ENCODE assay signal across 1 cellular context in the genomic region with DNA sequence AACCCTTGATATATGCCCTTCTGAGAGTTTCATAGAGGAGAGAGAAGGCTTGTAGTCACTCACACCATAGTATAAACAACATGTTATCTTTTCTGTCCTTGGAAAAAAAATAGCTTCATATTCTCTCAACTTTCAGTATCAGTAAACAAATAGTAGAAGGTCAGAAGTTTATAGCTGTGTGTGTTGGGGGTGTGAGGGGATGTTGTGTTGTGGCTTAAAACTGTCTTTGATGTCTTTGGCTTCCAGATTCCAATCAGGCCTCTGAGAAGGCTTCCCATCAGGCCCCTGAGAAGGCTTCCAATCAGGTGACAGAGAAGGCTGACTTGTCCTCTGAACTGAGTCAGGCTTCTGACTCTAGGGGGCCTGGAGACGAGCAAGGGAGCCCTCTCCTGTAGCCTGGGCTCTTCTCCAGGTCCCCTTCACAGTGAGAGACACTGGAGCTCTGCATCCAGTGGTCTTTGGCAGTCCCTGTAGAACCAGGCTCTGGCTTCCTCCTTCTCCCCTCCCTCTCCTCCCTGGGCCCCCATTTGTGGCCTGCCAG.
TF ChIP-seq lines count a peak whose summit lies in the region.

No MANE protein-coding gene starts in this region.

TF ChIP-seq in H1, 55 proteins besides CTCF, POLR2A, EP300 and RAD21:
- TF ChIP-seq, protein P1, sequence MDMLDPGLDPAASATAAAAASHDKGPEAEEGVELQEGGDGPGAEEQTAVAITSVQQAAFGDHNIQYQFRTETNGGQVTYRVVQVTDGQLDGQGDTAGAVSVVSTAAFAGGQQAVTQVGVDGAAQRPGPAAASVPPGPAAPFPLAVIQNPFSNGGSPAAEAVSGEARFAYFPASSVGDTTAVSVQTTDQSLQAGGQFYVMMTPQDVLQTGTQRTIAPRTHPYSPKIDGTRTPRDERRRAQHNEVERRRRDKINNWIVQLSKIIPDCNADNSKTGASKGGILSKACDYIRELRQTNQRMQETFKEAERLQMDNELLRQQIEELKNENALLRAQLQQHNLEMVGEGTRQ (IDR thresholded peaks at IDR 0.05; ENCODE audit: low read length) = no peak
- no peak for TF ChIP-seq NRF1 (IDR thresholded peaks at IDR 0.05; ENCODE audit: low read depth, low read length)
- no peak for TF ChIP-seq MAFK (IDR thresholded peaks at IDR 0.05; ENCODE audit: low read depth, low read length)
- TF ChIP-seq, protein P2, sequence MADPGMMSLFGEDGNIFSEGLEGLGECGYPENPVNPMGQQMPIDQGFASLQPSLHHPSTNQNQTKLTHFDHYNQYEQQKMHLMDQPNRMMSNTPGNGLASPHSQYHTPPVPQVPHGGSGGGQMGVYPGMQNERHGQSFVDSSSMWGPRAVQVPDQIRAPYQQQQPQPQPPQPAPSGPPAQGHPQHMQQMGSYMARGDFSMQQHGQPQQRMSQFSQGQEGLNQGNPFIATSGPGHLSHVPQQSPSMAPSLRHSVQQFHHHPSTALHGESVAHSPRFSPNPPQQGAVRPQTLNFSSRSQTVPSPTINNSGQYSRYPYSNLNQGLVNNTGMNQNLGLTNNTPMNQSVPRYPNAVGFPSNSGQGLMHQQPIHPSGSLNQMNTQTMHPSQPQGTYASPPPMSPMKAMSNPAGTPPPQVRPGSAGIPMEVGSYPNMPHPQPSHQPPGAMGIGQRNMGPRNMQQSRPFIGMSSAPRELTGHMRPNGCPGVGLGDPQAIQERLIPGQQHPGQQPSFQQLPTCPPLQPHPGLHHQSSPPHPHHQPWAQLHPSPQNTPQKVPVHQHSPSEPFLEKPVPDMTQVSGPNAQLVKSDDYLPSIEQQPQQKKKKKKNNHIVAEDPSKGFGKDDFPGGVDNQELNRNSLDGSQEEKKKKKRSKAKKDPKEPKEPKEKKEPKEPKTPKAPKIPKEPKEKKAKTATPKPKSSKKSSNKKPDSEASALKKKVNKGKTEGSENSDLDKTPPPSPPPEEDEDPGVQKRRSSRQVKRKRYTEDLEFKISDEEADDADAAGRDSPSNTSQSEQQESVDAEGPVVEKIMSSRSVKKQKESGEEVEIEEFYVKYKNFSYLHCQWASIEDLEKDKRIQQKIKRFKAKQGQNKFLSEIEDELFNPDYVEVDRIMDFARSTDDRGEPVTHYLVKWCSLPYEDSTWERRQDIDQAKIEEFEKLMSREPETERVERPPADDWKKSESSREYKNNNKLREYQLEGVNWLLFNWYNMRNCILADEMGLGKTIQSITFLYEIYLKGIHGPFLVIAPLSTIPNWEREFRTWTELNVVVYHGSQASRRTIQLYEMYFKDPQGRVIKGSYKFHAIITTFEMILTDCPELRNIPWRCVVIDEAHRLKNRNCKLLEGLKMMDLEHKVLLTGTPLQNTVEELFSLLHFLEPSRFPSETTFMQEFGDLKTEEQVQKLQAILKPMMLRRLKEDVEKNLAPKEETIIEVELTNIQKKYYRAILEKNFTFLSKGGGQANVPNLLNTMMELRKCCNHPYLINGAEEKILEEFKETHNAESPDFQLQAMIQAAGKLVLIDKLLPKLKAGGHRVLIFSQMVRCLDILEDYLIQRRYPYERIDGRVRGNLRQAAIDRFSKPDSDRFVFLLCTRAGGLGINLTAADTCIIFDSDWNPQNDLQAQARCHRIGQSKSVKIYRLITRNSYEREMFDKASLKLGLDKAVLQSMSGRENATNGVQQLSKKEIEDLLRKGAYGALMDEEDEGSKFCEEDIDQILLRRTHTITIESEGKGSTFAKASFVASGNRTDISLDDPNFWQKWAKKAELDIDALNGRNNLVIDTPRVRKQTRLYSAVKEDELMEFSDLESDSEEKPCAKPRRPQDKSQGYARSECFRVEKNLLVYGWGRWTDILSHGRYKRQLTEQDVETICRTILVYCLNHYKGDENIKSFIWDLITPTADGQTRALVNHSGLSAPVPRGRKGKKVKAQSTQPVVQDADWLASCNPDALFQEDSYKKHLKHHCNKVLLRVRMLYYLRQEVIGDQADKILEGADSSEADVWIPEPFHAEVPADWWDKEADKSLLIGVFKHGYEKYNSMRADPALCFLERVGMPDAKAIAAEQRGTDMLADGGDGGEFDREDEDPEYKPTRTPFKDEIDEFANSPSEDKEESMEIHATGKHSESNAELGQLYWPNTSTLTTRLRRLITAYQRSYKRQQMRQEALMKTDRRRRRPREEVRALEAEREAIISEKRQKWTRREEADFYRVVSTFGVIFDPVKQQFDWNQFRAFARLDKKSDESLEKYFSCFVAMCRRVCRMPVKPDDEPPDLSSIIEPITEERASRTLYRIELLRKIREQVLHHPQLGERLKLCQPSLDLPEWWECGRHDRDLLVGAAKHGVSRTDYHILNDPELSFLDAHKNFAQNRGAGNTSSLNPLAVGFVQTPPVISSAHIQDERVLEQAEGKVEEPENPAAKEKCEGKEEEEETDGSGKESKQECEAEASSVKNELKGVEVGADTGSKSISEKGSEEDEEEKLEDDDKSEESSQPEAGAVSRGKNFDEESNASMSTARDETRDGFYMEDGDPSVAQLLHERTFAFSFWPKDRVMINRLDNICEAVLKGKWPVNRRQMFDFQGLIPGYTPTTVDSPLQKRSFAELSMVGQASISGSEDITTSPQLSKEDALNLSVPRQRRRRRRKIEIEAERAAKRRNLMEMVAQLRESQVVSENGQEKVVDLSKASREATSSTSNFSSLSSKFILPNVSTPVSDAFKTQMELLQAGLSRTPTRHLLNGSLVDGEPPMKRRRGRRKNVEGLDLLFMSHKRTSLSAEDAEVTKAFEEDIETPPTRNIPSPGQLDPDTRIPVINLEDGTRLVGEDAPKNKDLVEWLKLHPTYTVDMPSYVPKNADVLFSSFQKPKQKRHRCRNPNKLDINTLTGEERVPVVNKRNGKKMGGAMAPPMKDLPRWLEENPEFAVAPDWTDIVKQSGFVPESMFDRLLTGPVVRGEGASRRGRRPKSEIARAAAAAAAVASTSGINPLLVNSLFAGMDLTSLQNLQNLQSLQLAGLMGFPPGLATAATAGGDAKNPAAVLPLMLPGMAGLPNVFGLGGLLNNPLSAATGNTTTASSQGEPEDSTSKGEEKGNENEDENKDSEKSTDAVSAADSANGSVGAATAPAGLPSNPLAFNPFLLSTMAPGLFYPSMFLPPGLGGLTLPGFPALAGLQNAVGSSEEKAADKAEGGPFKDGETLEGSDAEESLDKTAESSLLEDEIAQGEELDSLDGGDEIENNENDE (IDR thresholded peaks at IDR 0.05; ENCODE audit: insufficient replicate concordance, low read length) = no peak
- no peak for TF ChIP-seq YY1 (IDR thresholded peaks at IDR 0.05; ENCODE audit: low read depth, low read length)
- TF ChIP-seq CHD1 (IDR thresholded peaks at IDR 0.05; ENCODE audit: low read depth, low read length) = no peak
- TF ChIP-seq JUND (IDR thresholded peaks at IDR 0.05; ENCODE audit: low read length) = no peak
- TF ChIP-seq EZH2 (IDR thresholded peaks at IDR 0.05; ENCODE audit: low read depth, low read length, severe bottlenecking) = no peak
- no peak for TF ChIP-seq POLR2AphosphoS5 (IDR thresholded peaks at IDR 0.05; ENCODE audit: low read depth, low read length)
- no peak for TF ChIP-seq SAP30 (IDR thresholded peaks at IDR 0.05; ENCODE audit: insufficient read depth, insufficient replicate concordance, low read length)
- no peak for TF ChIP-seq CHD2 (IDR thresholded peaks at IDR 0.05; ENCODE audit: low read length)
- TF ChIP-seq TAF7 (optimal IDR thresholded peaks at IDR 0.05; ENCODE audit: borderline replicate concordance, low read depth, low read length) = no peak
- no peak for TF ChIP-seq CTBP2 (IDR thresholded peaks at IDR 0.05; ENCODE audit: borderline replicate concordance, insufficient read depth, insufficient read length, low read length)
- no peak for TF ChIP-seq RNF2 (IDR thresholded peaks at IDR 0.05; ENCODE audit: borderline replicate concordance, low read depth, low read length, missing control alignments, poor library complexity, severe bottlenecking)
- no peak for TF ChIP-seq CBX8 (IDR thresholded peaks at IDR 0.05; ENCODE audit: borderline replicate concordance, low read depth, low read length)
- TF ChIP-seq EGR1 (IDR thresholded peaks at IDR 0.05; ENCODE audit: borderline replicate concordance, low read depth, low read length) = no peak
- no peak for TF ChIP-seq TBP (IDR thresholded peaks at IDR 0.05; ENCODE audit: low read depth, low read length)
TF ChIP-seq in H1: peak in this region for 0.
